In genomic region chr5:11046160-11046559, GRCh38 we compare ENCODE assay signal across 15 cellular contexts.
DNase-seq lines count a peak whose midpoint lies in the region; ATAC-seq and TF ChIP-seq lines count a peak whose summit lies in the region.
"Had no signal": no experiment of that assay in that cellular context is flagged by ENCODE, and none has a peak within 500 bp of the region (broad histone marks: within the 10 kb centered on the region; RNA-seq: fewer than 3 reads in every experiment).

No MANE protein-coding gene starts in this region.

- H3K4me1 ChIP-seq in upper lobe of right lung: no peaks in the 10 kb centered on the region
- H3K4me1 ChIP-seq: gastrocnemius medialis, left ventricle myocardium inferior, uterus had no signal

- H3K36me3 ChIP-seq in upper lobe of right lung: no peaks in the 10 kb centered on the region
- H3K36me3 ChIP-seq: gastrocnemius medialis, left ventricle myocardium inferior, uterus had no signal

- H3K27me3 ChIP-seq in upper lobe of right lung: no peaks in the 10 kb centered on the region
- H3K27me3 ChIP-seq: gastrocnemius medialis, uterus had no signal

- H3K4me3 ChIP-seq in upper lobe of right lung: no peak overlapping the region
- H3K4me3 ChIP-seq: gastrocnemius medialis, left ventricle myocardium inferior, uterus had no signal

- no peaks in the 10 kb centered on the region for H3K9me3 ChIP-seq in upper lobe of right lung
- H3K9me3 ChIP-seq: gastrocnemius medialis, left ventricle myocardium inferior, uterus had no signal

- H3K27ac ChIP-seq in upper lobe of right lung: no peak overlapping the region
- H3K27ac ChIP-seq: gastrocnemius medialis, left ventricle myocardium inferior, uterus had no signal

- DNase-seq in left cardiac atrium (peak; percentile 23), Right ventricle myocardium superior (no peak), NCI-H82 treated with DMSO at 0.1 percent for 48 hours (lab: John Stamatoyannopoulos, UW; ENCODE audit: unreplicated experiment) (peak; percentile 15), fibroblast of peridontal ligament (ENCODE audit: extremely low read depth) (peak; percentile 45), superior temporal gyrus (ENCODE audit: extremely low spot score) (peak; percentile 61), upper lobe of right lung (no peak), kidney glomerular epithelial cell (lab: John Stamatoyannopoulos, UW) (no peak), OCI-M1 (lab: John Stamatoyannopoulos, UW) (no peak)
- DNase-seq: activated CD8-positive, alpha-beta T cell treated with anti-CD3 and anti-CD28 coated beads, Interleukin-2, amount 10 ng/mL, durations not matched to agents 7 days and 5 days; activated naive CD4-positive, alpha-beta T cell treated with anti-CD3 and anti-CD28 coated beads, Interleukin-2, amount 50 U/mL, for 16 hours; cortex of kidney; gastrocnemius medialis; left ventricle myocardium inferior; NCI-H1436; uterus had no signal

- TF ChIP-seq CTCF in upper lobe of right lung (IDR thresholded peaks at IDR 0.05): no peak

- intact Hi-C loops in left cardiac atrium (cut with DNase I) (loop anchor here in 1 of 2 donors (5.0 to 10.0 kb wide), 2 partner anchors 59 to 181 kb away; no protein-coding TSS in a partner anchor), Right ventricle myocardium superior (cut with DNase I) (no loop called here), upper lobe of right lung (cut with DNase I) (no loop called here)

- peak; percentile 61 to 62 for ATAC-seq in left cardiac atrium
- no peak for ATAC-seq in Right ventricle myocardium superior (ENCODE audit: poor library complexity)
- ATAC-seq in upper lobe of right lung: no peak
- ATAC-seq: activated CD8-positive, alpha-beta T cell treated with anti-CD3 and anti-CD28 coated beads, Interleukin-2, amount 10 ng/mL, durations not matched to agents 7 days and 5 days; gastrocnemius medialis had no signal

Comparison
In these comparisons a context has a peak if more than half of its experiments do, and no peak if none do; other contexts are left out.
1. ATAC-seq: peak in left cardiac atrium (2 of 2); none in Right ventricle myocardium superior (single experiment) and upper lobe of right lung (single experiment).
2. DNase-seq: peak in left cardiac atrium (single experiment), NCI-H82 treated with DMSO at 0.1 percent for 48 hours (single experiment), fibroblast of peridontal ligament (single experiment) and superior temporal gyrus (single experiment); none in Right ventricle myocardium superior (single experiment), upper lobe of right lung (single experiment), kidney glomerular epithelial cell (single experiment) and OCI-M1 (single experiment).